ENCODE assay signal across 31 cellular contexts in the genomic region with DNA sequence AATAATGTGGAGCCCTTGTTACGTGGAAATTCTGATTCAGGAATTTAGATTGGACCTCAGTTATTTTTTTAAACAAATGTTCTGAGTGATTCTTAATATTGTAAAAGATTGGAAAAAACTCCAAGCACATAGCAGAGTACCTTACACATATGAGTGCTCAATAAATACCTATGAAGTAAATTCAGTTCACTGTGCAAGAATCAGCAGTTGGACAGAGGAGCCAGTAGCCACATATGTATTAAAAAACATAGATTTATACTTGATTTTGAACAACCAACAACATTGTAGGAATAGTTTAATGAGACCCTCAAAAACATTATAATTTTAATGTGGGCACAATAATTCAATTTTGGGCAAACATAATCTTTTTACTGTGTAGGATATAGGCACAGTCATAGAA.
"Had no signal": no experiment of that assay in that cellular context is flagged by ENCODE, and none has a peak within 500 bp of the region (broad histone marks: within the 10 kb centered on the region; RNA-seq: fewer than 3 reads in every experiment).

No MANE protein-coding gene starts in this region.

- H3K27ac ChIP-seq: body of pancreas, brain microvascular endothelial cell, breast epithelium, VCaP had no signal

- H3K9me3 ChIP-seq: body of pancreas, breast epithelium had no signal

- H3K4me3 ChIP-seq: body of pancreas, breast epithelium had no signal

- H3K4me1 ChIP-seq: body of pancreas, breast epithelium had no signal

- H3K27me3 ChIP-seq: body of pancreas, brain microvascular endothelial cell, breast epithelium had no signal

- DNase-seq: activated B cell treated with CpG ODN at 0.5 μM for 24 hours; activated CD4-positive, alpha-beta memory T cell treated with anti-CD3 and anti-CD28 coated beads for 36 hours; activated CD4-positive, alpha-beta T cell treated with anti-CD3 and anti-CD28 coated beads for 4 hours; activated CD4-positive, alpha-beta T cell treated with anti-CD3 and anti-CD28 coated beads, Interleukin-2, amount 10 ng/mL, durations not matched to agents 24 days and 14 days; activated CD4-positive, alpha-beta T cell treated with anti-CD3 and anti-CD28 coated beads, Interleukin-2, amount 50 U/mL, for 1 hour; activated CD4-positive, alpha-beta T cell treated with anti-CD3 and anti-CD28 coated beads, Interleukin-2, amount 50 U/mL, for 4 hours; activated CD4-positive, CD25-positive, alpha-beta regulatory T cell treated with anti-CD3 and anti-CD28 coated beads, Interleukin-2, amount 50 U/mL, for 72 hours; activated CD8-positive, alpha-beta memory T cell treated with anti-CD3 and anti-CD28 coated beads, Interleukin-2, amount 50 U/mL, for 4 hours; activated CD8-positive, alpha-beta T cell treated with anti-CD3 and anti-CD28 coated beads for 36 hours; activated gamma-delta T cell; activated naive CD4-positive, alpha-beta T cell treated with anti-CD3 and anti-CD28 coated beads, Interleukin-2, amount 10 ng/mL, durations not matched to agents 7 days and 5 days; activated naive CD4-positive, alpha-beta T cell treated with Interleukin-2 at 50 U/mL for 16 hours; activated naive CD8-positive, alpha-beta T cell treated with anti-CD3 and anti-CD28 coated beads, Interleukin-2, amount 10 ng/mL, durations not matched to agents 7 days and 5 days; activated naive CD8-positive, alpha-beta T cell treated with anti-CD3 and anti-CD28 coated beads, Interleukin-2, amount 50 U/mL, for 24 hours; activated T-cell treated with anti-CD3 and anti-CD28 coated beads for 4 hours; activated T-cell treated with anti-CD3 and anti-CD28 coated beads, Interleukin-2, amount 50 U/mL, for 1 hour; activated T-cell treated with anti-CD3 and anti-CD28 coated beads, Interleukin-2, amount 50 U/mL, for 4 hours; activated T-cell treated with anti-CD3 and anti-CD28 coated beads, Interleukin-2, amount 50 U/mL, for 72 hours; amniotic stem cell; aorta; body of pancreas; brain microvascular endothelial cell; central memory CD4-positive, alpha-beta T cell; T-helper 2 cell; T-helper 9 cell had no signal

- H3K36me3 ChIP-seq: brain microvascular endothelial cell, breast epithelium had no signal

- FAIRE-seq: astrocyte, colon, TTC549 had no signal

- ATAC-seq: activated CD8-positive, alpha-beta T cell treated with anti-CD3 and anti-CD28 coated beads for 36 hours; activated naive CD8-positive, alpha-beta T cell treated with anti-CD3 and anti-CD28 coated beads, Interleukin-2, amount 50 U/mL, for 24 hours; activated T-cell treated with anti-CD3 and anti-CD28 coated beads, Interleukin-2, amount 50 U/mL, for 4 hours; activated T-cell treated with anti-CD3 and anti-CD28 coated beads, Interleukin-2, amount 50 U/mL, for 72 hours; activated T-helper 17 cell treated with anti-CD3 and anti-CD28 coated beads, Interleukin-2, amount 50 U/mL, for 72 hours; body of pancreas had no signal
